In genomic region chr16:81842564-81843242, GRCh38 we compare ENCODE assay signal across 1 cellular context.
TF ChIP-seq lines count a peak whose summit lies in the region.

No MANE protein-coding gene starts in this region.

TF ChIP-seq in K562, 482 proteins besides CTCF, POLR2A, EP300 and RAD21 (continued from another document):
- TF ChIP-seq MGA (IDR thresholded peaks at IDR 0.05) (0 out of 2 replicates have a peak, but pooled peaks have one; percentile 24), BCOR (IDR thresholded peaks at IDR 0.05) (no peak), HBP1 (CRISPR knock-in tag; IDR thresholded peaks at IDR 0.05) (0 out of 2 replicates have a peak, but pooled peaks have one; percentile 65), ZNF584 (CRISPR knock-in tag; IDR thresholded peaks at IDR 0.05; ENCODE audit: low read depth) (peak; percentile 13; the same call in 1 of the 2 replicates), CXXC5 (CRISPR knock-in tag; IDR thresholded peaks at IDR 0.05) (0 out of 2 replicates have a peak, but pooled peaks have one; percentile 14), NR2C2 (CRISPR knock-in tag; IDR thresholded peaks at IDR 0.05) (no peak), NR2C2 (tag; IDR thresholded peaks at IDR 0.05) (peak; percentile 26; the same call in 1 of the 2 replicates), HDAC8 (tag; IDR thresholded peaks at IDR 0.05) (0 out of 2 replicates have a peak, but pooled peaks have one; percentile 61), TRIM28 (IDR thresholded peaks at IDR 0.05) (no peak)
